ENCODE assay signal across 11 cellular contexts in the genomic region with DNA sequence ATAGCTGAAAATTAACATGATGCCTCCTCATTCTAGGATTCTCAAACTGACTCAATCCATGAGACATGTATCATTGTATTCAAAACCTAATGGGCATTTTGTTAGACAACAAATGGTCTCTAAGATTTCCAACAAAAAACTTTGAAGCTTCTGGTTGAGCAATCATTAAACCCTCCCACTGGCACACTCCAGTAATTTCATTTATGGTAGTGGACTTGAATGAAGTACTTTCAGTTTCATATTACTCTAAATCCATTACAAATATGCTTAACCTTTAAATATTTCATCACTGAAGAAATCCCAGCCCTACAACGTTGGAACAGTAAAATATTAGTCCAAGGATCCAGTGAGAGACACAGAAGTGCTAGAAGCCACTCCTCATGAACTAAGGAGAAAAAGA. TPM values are rescaled to one million over a fixed set of nuclear protein-coding genes. Genes with fewer than 3 reads are reported as not detected.
DNase-seq lines count a peak whose midpoint lies in the region; ATAC-seq and TF ChIP-seq lines count a peak whose summit lies in the region.
"Had no signal": no experiment of that assay in that cellular context is flagged by ENCODE, and none has a peak within 500 bp of the region (broad histone marks: within the 10 kb centered on the region; RNA-seq: fewer than 3 reads in every experiment).

No MANE protein-coding gene starts in this region.

- H4K20me1 ChIP-seq in PC-3 (ENCODE audit: low read length): no peaks in the 10 kb centered on the region

- no peak overlapping the region for H3K4me2 ChIP-seq in PC-3 (ENCODE audit: low read length)

- ATAC-seq in PC-3 (no peak; the same call in 1 of the 2 replicates), GM21360 (IDR thresholded peaks at IDR 0.05; ENCODE audit: unreplicated experiment) (no peak)
- ATAC-seq: K562 had no signal

- H3K4me1 ChIP-seq in A673 (ENCODE audit: insufficient read depth, low read length, poor library complexity, severe bottlenecking) (no peaks in the 10 kb centered on the region), PC-3 (ENCODE audit: insufficient read depth, low read length) (no peaks in the 10 kb centered on the region)

- TF ChIP-seq CTCF in A673 (conservative IDR thresholded peaks at IDR 0.05; ENCODE audit: low read depth, low read length) (no peak), choroid plexus epithelial cell (conservative IDR thresholded peaks at IDR 0.05; ENCODE audit: low read depth, low read length) (no peak), PC-3 (conservative IDR thresholded peaks at IDR 0.05; ENCODE audit: low read depth, low read length) (no peak)

- CTCF ChIA-PET in A673 (lab: Charles Lee): no interaction called here
- CTCF ChIA-PET in PC-3 (lab: Charles Lee): no interaction called here

- no peaks in the 10 kb centered on the region for H3K27me3 ChIP-seq in A673 (replicated peaks; ENCODE audit: insufficient read depth, low read depth, low read length, poor library complexity)
- H3K27me3 ChIP-seq in PC-3 (ENCODE audit: low read length): no peaks in the 10 kb centered on the region

- H3K27ac ChIP-seq in A673 (ENCODE audit: low read depth, low read length, poor library complexity, severe bottlenecking): no peak overlapping the region
- peak overlapping the region; percentile 53 for H3K27ac ChIP-seq in KOPT-K1 (ENCODE audit: low read depth, low read length, poor library complexity, severe bottlenecking)
- H3K27ac ChIP-seq in PC-3 (ENCODE audit: low read length): no peak overlapping the region

- H3K79me2 ChIP-seq in PC-3 (ENCODE audit: low read length): no peaks in the 10 kb centered on the region

- no peaks in the 10 kb centered on the region for H3K9me2 ChIP-seq in PC-3 (replicated peaks; ENCODE audit: low read length)

- POLR2A ChIA-PET in A673 (lab: Charles Lee; ENCODE audit: low non-redundant PET): interaction anchor here (0.6 kb wide), 1 partner anchor 50 kb away, joined by 4 read pairs; no protein-coding TSS in a partner anchor
- POLR2A ChIA-PET in PC-3 (lab: Charles Lee; ENCODE audit: unreplicated experiment): no interaction called here

- H3K4me3 ChIP-seq in A673 (ENCODE audit: low read depth, low read length, poor library complexity, severe bottlenecking): peak overlapping the region; percentile 11
- no peak overlapping the region for H3K4me3 ChIP-seq in choroid plexus epithelial cell (ENCODE audit: low read depth, low read length)
- H3K4me3 ChIP-seq in PC-3 (ENCODE audit: low read length): no peak overlapping the region
- H3K4me3 ChIP-seq: K562 had no signal

- H3K9me3 ChIP-seq in A673 (ENCODE audit: low read depth, low read length, poor library complexity, severe bottlenecking): no peaks in the 10 kb centered on the region
- no peaks in the 10 kb centered on the region for H3K9me3 ChIP-seq in KOPT-K1 (ENCODE audit: insufficient read depth, low read length, poor library complexity, severe bottlenecking)
- no peaks in the 10 kb centered on the region for H3K9me3 ChIP-seq in PC-3 (ENCODE audit: low read length)

- no peak overlapping the region for H2AFZ ChIP-seq in PC-3 (ENCODE audit: low read length)

- DNase-seq in A673 (ENCODE audit: low spot score) (no peak), choroid plexus epithelial cell (ENCODE audit: low read depth) (peak; percentile 46), lung microvascular endothelial cell (ENCODE audit: low read depth in 2 of 2) (peak; percentile 10 to 17), Kasumi-1 (lab: John Stamatoyannopoulos, UW) (no peak), PC-3 (no peak)
- DNase-seq in stimulated activated naive CD4-positive, alpha-beta T cell (lab: John Stamatoyannopoulos, UW): no peak
- DNase-seq: effector CD8-positive, alpha-beta T cell; GOT3 had no signal

- H3K36me3 ChIP-seq in A673 (ENCODE audit: insufficient read depth, low read length, poor library complexity, severe bottlenecking): no peaks in the 10 kb centered on the region
- no peaks in the 10 kb centered on the region for H3K36me3 ChIP-seq in KOPT-K1 (ENCODE audit: insufficient read depth, low read length)
- no peaks in the 10 kb centered on the region for H3K36me3 ChIP-seq in PC-3 (ENCODE audit: low read depth, low read length)

- intact Hi-C loops in A673 (cut with micrococcal nuclease; ENCODE audit: unreplicated experiment) (no loop called here), PC-3 (cut with micrococcal nuclease) (no loop called here)

- no peak overlapping the region for H3K9ac ChIP-seq in PC-3 (ENCODE audit: low read length)

- BruUV-seq in A673 (replicated peaks; lab: Mats Ljungman, UMichigan): no TSS peak
- BruUV-seq in PC-3 (replicated peaks; lab: Mats Ljungman, UMichigan): no TSS peak

- H3F3A ChIP-seq in PC-3 (ENCODE audit: low read length, unreplicated experiment): no peaks in the 10 kb centered on the region

RNA-seq across cellular contexts. Expression of gene GBP6, which starts 43.5 kb away (rescaled TPM):
- total RNA-seq in A673 (2021): not detected in 2 replicates
- not detected in 2 replicates for total RNA-seq in lung microvascular endothelial cell
- 0.17 and 0.40 TPM in 2 replicates for total RNA-seq in PC-3 (2014; rRNA removed)
- total RNA-seq: K562 had no signal

Comparison
In these comparisons a context has a peak if more than half of its experiments do, and no peak if none do; other contexts are left out.
1. DNase-seq: peak in choroid plexus epithelial cell (single experiment) and lung microvascular endothelial cell (2 of 2); none in A673 (single experiment), stimulated activated naive CD4-positive, alpha-beta T cell (0 of 6), Kasumi-1 (0 of 2) and PC-3 (single experiment).